In the genomic region with DNA sequence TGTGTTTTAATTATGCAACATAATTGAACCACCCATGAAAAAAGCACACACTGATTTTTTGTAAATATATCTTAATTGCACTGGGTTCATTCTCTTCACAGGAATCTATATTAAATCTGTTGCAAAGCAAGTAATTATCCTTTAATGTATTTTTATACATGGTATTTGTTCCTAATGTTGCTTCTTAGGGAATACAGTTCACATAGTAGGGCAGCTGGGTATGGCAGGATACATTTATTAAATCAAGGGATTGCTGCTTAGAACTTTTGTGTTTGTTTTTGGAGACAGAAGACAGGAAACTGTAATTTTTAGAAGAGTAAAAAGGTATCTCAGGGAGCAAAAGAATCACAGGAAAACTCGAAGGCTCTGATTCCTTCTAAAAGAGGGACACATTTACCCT, we compare ENCODE assay signal across 8 cellular contexts. TPM values are rescaled to one million over a fixed set of nuclear protein-coding genes. Genes with fewer than 3 reads are reported as not detected.
DNase-seq lines count a peak whose midpoint lies in the region; ATAC-seq and TF ChIP-seq lines count a peak whose summit lies in the region.

No MANE protein-coding gene starts in this region.

- peak overlapping the region; percentile 94 to 96 for H3K27ac Mint-ChIP-seq in natural killer cell

- no peak for ATAC-seq in natural killer cell
- ATAC-seq in HG03521 (IDR thresholded peaks at IDR 0.05; ENCODE audit: unreplicated experiment): no peak
- ATAC-seq in GM18520 (IDR thresholded peaks at IDR 0.05; ENCODE audit: unreplicated experiment): no peak
- no peak for ATAC-seq in GM21723 (IDR thresholded peaks at IDR 0.05; ENCODE audit: unreplicated experiment)

- peaks cover 22 to 29% of the 10 kb centered on the region in 2 donors for H3K4me1 Mint-ChIP-seq in natural killer cell

- peak overlapping the region; percentile 97 for H3K4me3 ChIP-seq in AG10803 (ENCODE audit: low read length)
- peak overlapping the region; percentile 100 for H3K4me3 ChIP-seq in choroid plexus epithelial cell (ENCODE audit: low read depth, low read length)

- no peaks in the 10 kb centered on the region for H3K9me3 Mint-ChIP-seq in natural killer cell

- no peaks in the 10 kb centered on the region for H3K9me3 ChIP-seq in KOPT-K1 (ENCODE audit: insufficient read depth, low read length, poor library complexity, severe bottlenecking)

- H3K27ac ChIP-seq in KOPT-K1 (ENCODE audit: low read depth, low read length, poor library complexity, severe bottlenecking): peak overlapping the region; percentile 91

- peaks cover 0 to 13% of the 10 kb centered on the region in 2 donors for H3K27me3 Mint-ChIP-seq in natural killer cell (ENCODE audit: low read depth in 2 of 2)

- DNase-seq in AG10803 (ENCODE audit: low read depth): no peak
- no peak for DNase-seq in choroid plexus epithelial cell (ENCODE audit: low read depth)
- no peak for DNase-seq in natural killer cell
- DNase-seq in islet precursor cell: no peak

- H3K36me3 ChIP-seq in KOPT-K1 (ENCODE audit: insufficient read depth, low read length): no peaks in the 10 kb centered on the region

- H3K36me3 Mint-ChIP-seq in natural killer cell: no peaks in the 10 kb centered on the region

- peak overlapping the region; percentile 99 for H3K4me3 Mint-ChIP-seq in natural killer cell

- intact Hi-C loops in natural killer cell (cut with micrococcal nuclease): loop anchor here (1.0 to 5.0 kb wide), 4 partner anchors 140 to 445 kb away; a partner anchor contains a TSS

- TF ChIP-seq CTCF in AG10803 (conservative IDR thresholded peaks at IDR 0.05; ENCODE audit: low read length) (no peak), choroid plexus epithelial cell (conservative IDR thresholded peaks at IDR 0.05; ENCODE audit: low read depth, low read length) (no peak), natural killer cell (IDR thresholded peaks at IDR 0.05) (no peak)

RNA-seq across cellular contexts. Expression of a gene that starts 1.0 kb away (rescaled TPM):
- total RNA-seq in natural killer cell: 10 to 100 TPM in 1 of 3 donors, 1 to 10 TPM in 2; 5.3 to 10.3 (median 9.8) TPM

RNA-seq across cellular contexts. Expression of a gene that starts 18.9 kb away (rescaled TPM):
- not detected for total RNA-seq in natural killer cell

RNA-seq across cellular contexts. Expression of a gene that starts 48.5 kb away (rescaled TPM):
- total RNA-seq in natural killer cell: not detected
